17 cellular contexts compared by ENCODE assay signal in the genomic region with DNA sequence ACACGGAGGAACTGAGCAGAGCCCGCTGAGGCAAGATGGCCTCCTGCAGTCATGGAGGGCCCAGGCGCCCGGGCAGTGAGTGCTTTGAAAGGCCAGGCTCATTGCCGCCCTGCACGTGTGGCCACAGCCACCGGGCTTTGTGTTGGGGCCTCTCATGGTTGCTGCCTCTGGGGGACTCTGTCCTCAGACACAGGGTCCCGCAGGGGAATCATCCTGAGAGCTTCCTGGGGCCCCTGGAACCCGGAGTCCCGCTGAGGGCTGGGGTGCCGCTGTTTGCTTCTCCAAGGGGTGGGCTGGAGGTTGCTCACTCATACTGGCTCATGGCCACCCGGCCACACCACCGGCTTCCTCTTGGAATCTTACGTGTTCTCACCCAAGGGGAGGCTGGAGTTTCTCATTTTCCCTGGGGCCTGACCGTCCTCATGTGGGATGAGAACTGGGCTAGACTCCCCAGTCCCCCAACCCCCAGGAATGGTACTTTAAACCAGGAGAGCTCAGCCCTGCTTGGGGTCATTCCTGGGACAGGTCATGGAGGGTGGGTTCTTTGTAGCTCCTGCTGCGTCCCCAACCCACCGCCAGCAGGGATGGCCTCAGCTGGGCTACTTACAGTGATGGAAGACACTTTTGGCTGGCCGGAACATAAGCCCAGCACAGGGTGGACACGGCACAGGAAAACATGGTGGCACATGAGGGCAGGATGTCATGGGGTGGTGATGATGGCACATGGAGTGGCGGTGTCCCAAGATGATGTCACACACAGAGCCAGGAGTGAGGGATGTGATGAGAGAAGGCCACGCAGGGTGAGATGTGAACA. TPM values are rescaled to one million over a fixed set of nuclear protein-coding genes. Genes with fewer than 3 reads are reported as not detected.
DNase-seq lines count a peak whose midpoint lies in the region; ATAC-seq and TF ChIP-seq lines count a peak whose summit lies in the region.
"Had no signal": no experiment of that assay in that cellular context is flagged by ENCODE, and none has a peak within 500 bp of the region (broad histone marks: within the 10 kb centered on the region; RNA-seq: fewer than 3 reads in every experiment).

No MANE protein-coding gene starts in this region.

- peak; percentile 12 to 14 for DNase-seq in activated T-cell treated with anti-CD3 and anti-CD28 coated beads, Interleukin-2, amount 50 U/mL, for 48 hours
- no peak for DNase-seq in activated T-cell treated with anti-CD3 and anti-CD28 coated beads for 4 hours
- DNase-seq in WERI-Rb-1 = peak; percentile 5
- DNase-seq in hepatic stellate cell (ENCODE audit: low spot score) = peak; percentile 11
- no peak for DNase-seq in stimulated activated effector memory CD8-positive, alpha-beta T cell treated with anti-CD3 and anti-CD28 coated beads, Interleukin-12 subunit alpha, Interleukin-12 subunit beta, amount 100 ng/mL, for 72 hours (ENCODE audit: low spot score in 2 of 2)
- no peak for DNase-seq in RPMI8226
- DNase-seq in left ventricle myocardium superior = no peak
- DNase-seq in progenitor cell of endocrine pancreas (ENCODE audit: low spot score, unreplicated experiment) = no peak
- DNase-seq: activated CD8-positive, alpha-beta T cell treated with anti-CD3 and anti-CD28 coated beads for 36 hours; CD4-positive, alpha-beta memory T cell; hippocampal formation; MM.1S; NCI-H446; stimulated activated CD4-positive, alpha-beta T cell treated with anti-CD3 and anti-CD28 coated beads, Interleukin-12 subunit alpha, Interleukin-12 subunit beta, amount 100 ng/mL, for 4 hours; transverse colon had no signal

- no peaks in the 10 kb centered on the region for H3K9me3 ChIP-seq in WERI-Rb-1 (ENCODE audit: severe bottlenecking)
- H3K9me3 ChIP-seq: transverse colon had no signal

- H3K27me3 ChIP-seq in WERI-Rb-1 (ENCODE audit: insufficient read depth, low read depth, severe bottlenecking) = no peaks in the 10 kb centered on the region
- H3K27me3 ChIP-seq: transverse colon had no signal

- no peak for TF ChIP-seq CTCF in WERI-Rb-1 (IDR thresholded peaks at IDR 0.05; ENCODE audit: low read depth, low read length)
- TF ChIP-seq CTCF in progenitor cell of endocrine pancreas (IDR thresholded peaks at IDR 0.05; ENCODE audit: unreplicated experiment) = no peak

- no peaks in the 10 kb centered on the region for H3K9me3 Mint-ChIP-seq in stimulated activated effector memory CD8-positive, alpha-beta T cell treated with anti-CD3 and anti-CD28 coated beads, Interleukin-12 subunit alpha, Interleukin-12 subunit beta, amount 100 ng/mL, for 72 hours
- H3K9me3 Mint-ChIP-seq in progenitor cell of endocrine pancreas (ENCODE audit: low read depth) = no peaks in the 10 kb centered on the region
- H3K9me3 Mint-ChIP-seq: activated CD8-positive, alpha-beta T cell treated with anti-CD3 and anti-CD28 coated beads for 36 hours; CD4-positive, alpha-beta memory T cell; memory B cell had no signal

- no peaks in the 10 kb centered on the region for H3K36me3 ChIP-seq in WERI-Rb-1
- H3K36me3 ChIP-seq: transverse colon had no signal

- no peak overlapping the region for H3K4me3 Mint-ChIP-seq in stimulated activated effector memory CD8-positive, alpha-beta T cell treated with anti-CD3 and anti-CD28 coated beads, Interleukin-12 subunit alpha, Interleukin-12 subunit beta, amount 100 ng/mL, for 72 hours
- no peak overlapping the region for H3K4me3 Mint-ChIP-seq in progenitor cell of endocrine pancreas (ENCODE audit: low read depth)
- H3K4me3 Mint-ChIP-seq: activated CD8-positive, alpha-beta T cell treated with anti-CD3 and anti-CD28 coated beads for 36 hours; memory B cell had no signal

- ATAC-seq in stimulated activated effector memory CD8-positive, alpha-beta T cell treated with anti-CD3 and anti-CD28 coated beads, Interleukin-12 subunit alpha, Interleukin-12 subunit beta, amount 100 ng/mL, for 72 hours = no peak
- ATAC-seq in left ventricle myocardium superior = no peak
- ATAC-seq: activated CD8-positive, alpha-beta T cell treated with anti-CD3 and anti-CD28 coated beads for 36 hours had no signal

- H3K27ac Mint-ChIP-seq in stimulated activated effector memory CD8-positive, alpha-beta T cell treated with anti-CD3 and anti-CD28 coated beads, Interleukin-12 subunit alpha, Interleukin-12 subunit beta, amount 100 ng/mL, for 72 hours = peak overlapping the region; percentile 71
- no peak overlapping the region for H3K27ac Mint-ChIP-seq in progenitor cell of endocrine pancreas
- H3K27ac Mint-ChIP-seq: activated CD8-positive, alpha-beta T cell treated with anti-CD3 and anti-CD28 coated beads for 36 hours; memory B cell had no signal

- intact Hi-C loops in left ventricle myocardium superior (cut with micrococcal nuclease) = loop anchor here (2.0 kb wide), 1 partner anchor 138 kb away; no protein-coding TSS in a partner anchor

- H3K36me3 Mint-ChIP-seq in stimulated activated effector memory CD8-positive, alpha-beta T cell treated with anti-CD3 and anti-CD28 coated beads, Interleukin-12 subunit alpha, Interleukin-12 subunit beta, amount 100 ng/mL, for 72 hours = peaks cover 6% of the 10 kb centered on the region
- H3K36me3 Mint-ChIP-seq in progenitor cell of endocrine pancreas (ENCODE audit: insufficient read depth) = no peaks in the 10 kb centered on the region
- H3K36me3 Mint-ChIP-seq: memory B cell had no signal

- H3K27me3 Mint-ChIP-seq in progenitor cell of endocrine pancreas = peaks cover 20% of the 10 kb centered on the region
- H3K27me3 Mint-ChIP-seq: activated CD8-positive, alpha-beta T cell treated with anti-CD3 and anti-CD28 coated beads for 36 hours; CD4-positive, alpha-beta memory T cell; memory B cell had no signal

- H3K4me3 ChIP-seq in WERI-Rb-1 (ENCODE audit: low read depth, low read length) = no peak overlapping the region
- H3K4me3 ChIP-seq: transverse colon had no signal

- H3K4me1 Mint-ChIP-seq in stimulated activated effector memory CD8-positive, alpha-beta T cell treated with anti-CD3 and anti-CD28 coated beads, Interleukin-12 subunit alpha, Interleukin-12 subunit beta, amount 100 ng/mL, for 72 hours = peaks cover 16% of the 10 kb centered on the region
- H3K4me1 Mint-ChIP-seq in progenitor cell of endocrine pancreas (ENCODE audit: low read depth) = peaks cover 4% of the 10 kb centered on the region

- no peak overlapping the region for H3K27ac ChIP-seq in WERI-Rb-1
- H3K27ac ChIP-seq: transverse colon had no signal

RNA-seq across cellular contexts. Expression of a gene that starts 21.1 kb away (rescaled TPM):
- total RNA-seq in left ventricle myocardium superior (not detected), progenitor cell of endocrine pancreas (0.48 and 0.53 TPM in 2 replicates)
- total RNA-seq: activated CD8-positive, alpha-beta T cell treated with anti-CD3 and anti-CD28 coated beads for 36 hours; aorta; CD4-positive, alpha-beta memory T cell; transverse colon had no signal

Comparison
In these comparisons a context has a peak if more than half of its experiments do, and no peak if none do; other contexts are left out.
1. DNase-seq: peak in activated T-cell treated with anti-CD3 and anti-CD28 coated beads, Interleukin-2, amount 50 U/mL, for 48 hours (2 of 2), WERI-Rb-1 (single experiment) and hepatic stellate cell (single experiment); none in activated T-cell treated with anti-CD3 and anti-CD28 coated beads for 4 hours (single experiment), stimulated activated effector memory CD8-positive, alpha-beta T cell treated with anti-CD3 and anti-CD28 coated beads, Interleukin-12 subunit alpha, Interleukin-12 subunit beta, amount 100 ng/mL, for 72 hours (0 of 2), RPMI8226 (single experiment), left ventricle myocardium superior (single experiment) and progenitor cell of endocrine pancreas (single experiment).